9 cellular contexts compared by ENCODE assay signal in genomic region chr10:30186371-30186875, GRCh38.
DNase-seq lines count a peak whose midpoint lies in the region; ATAC-seq and TF ChIP-seq lines count a peak whose summit lies in the region.
"Had no signal": no experiment of that assay in that cellular context is flagged by ENCODE, and none has a peak within 500 bp of the region (broad histone marks: within the 10 kb centered on the region; RNA-seq: fewer than 3 reads in every experiment).

No MANE protein-coding gene starts in this region.

- H3K27me3 Mint-ChIP-seq in mesothelial cell of epicardium (ENCODE audit: low read depth) = no peaks in the 10 kb centered on the region

- H3K36me3 ChIP-seq in BLaER1 treated with 17β-estradiol and CSF1 and Interleukin-3, amounts not matched to agents 10 nM and 100 nM = no peaks in the 10 kb centered on the region
- H3K36me3 ChIP-seq in IMR-90 (ENCODE audit: control insufficient read depth, insufficient read depth, low read length) = no peaks in the 10 kb centered on the region
- no peaks in the 10 kb centered on the region for H3K36me3 ChIP-seq in mucosa of stomach (ENCODE audit: control insufficient read depth, insufficient read depth, low read length)

- H2BK120ac ChIP-seq in IMR-90 (ENCODE audit: low read depth, low read length) = peak overlapping the region; percentile 88

- DNase-seq in IMR-90 (no peak), choroid plexus epithelial cell (ENCODE audit: low read depth) (no peak), DMS 273 (lab: John Stamatoyannopoulos, UW; ENCODE audit: unreplicated experiment) (no peak), mesothelial cell of epicardium (ENCODE audit: low spot score in 2 of 2, unreplicated experiment in 2 of 2) (no peak), omental fat pad (ENCODE audit: low spot score) (no peak)
- no peak for DNase-seq in activated naive CD4-positive, alpha-beta T cell treated with anti-CD3 and anti-CD28 coated beads, Interleukin-2, amount 50 U/mL, for 16 hours
- DNase-seq: activated CD4-positive, alpha-beta T cell treated with anti-CD3 and anti-CD28 coated beads, Interleukin-2, amount 50 U/mL, for 48 hours had no signal

- H2BK5ac ChIP-seq in IMR-90 (ENCODE audit: low read depth, low read length, poor library complexity, severe bottlenecking) = peak overlapping the region; percentile 59

- ATAC-seq in IMR-90 (ENCODE audit: low read depth) = no peak
- ATAC-seq in omental fat pad (ENCODE audit: low FRiP score) = no peak

- peak overlapping the region; percentile 72 for H4K91ac ChIP-seq in IMR-90 (ENCODE audit: insufficient read depth, low read depth, low read length)

- CTCF ChIA-PET in IMR-90 (lab: Yijun Ruan, JAX) = interaction anchor here (0.6 to 1.1 kb wide), 3 partner anchors 10 to 26 kb away, joined by 3 to 9 read pairs (median 4); no protein-coding TSS in a partner anchor

- no peaks in the 10 kb centered on the region for H3K27me3 ChIP-seq in BLaER1 treated with 17β-estradiol and CSF1 and Interleukin-3, amounts not matched to agents 10 nM and 100 nM
- H3K27me3 ChIP-seq in IMR-90 (ENCODE audit: control insufficient read depth, insufficient read depth, low read length) (no peaks in the 10 kb centered on the region), mucosa of stomach (ENCODE audit: control insufficient read depth, insufficient read depth, low read length) (no peaks in the 10 kb centered on the region)

- H2AK5ac ChIP-seq in IMR-90 (ENCODE audit: low read depth, low read length) = peak overlapping the region; percentile 65

- dilution Hi-C loops in IMR-90 (cut with HindIII; ENCODE audit: low sequenced_read_pairs, unreplicated experiment) = no loop called here

- no peak overlapping the region for H3K27ac Mint-ChIP-seq in mesothelial cell of epicardium

- no peak overlapping the region for H3K56ac ChIP-seq in IMR-90 (ENCODE audit: extremely low read depth, insufficient read depth, low read length)

- peak overlapping the region; percentile 75 to 91 (median 83) for H3K4me2 ChIP-seq in BLaER1 treated with 17β-estradiol and CSF1 and Interleukin-3, amounts not matched to agents 10 nM and 100 nM
- 0 out of 2 replicates have a peak overlapping the region, but pooled peaks have one; percentile 5 for H3K4me2 ChIP-seq in IMR-90 (ENCODE audit: low read depth, low read length)

- H2BK15ac ChIP-seq in IMR-90 (ENCODE audit: low read depth, low read length) = peak overlapping the region; percentile 65

- no peak overlapping the region for H3K4me3 Mint-ChIP-seq in mesothelial cell of epicardium

- POLR2A ChIA-PET in IMR-90 (lab: Charles Lee; ENCODE audit: unreplicated experiment) = no interaction called here

- no peak for TF ChIP-seq POLR2A in IMR-90 (IDR thresholded peaks at IDR 0.05; ENCODE audit: low read depth, low read length)

- WGBS in IMR-90 (ENCODE audit: extremely low coverage in 2 of 2, insufficient read length in 1 of 2), 2 experiments = 97% methylated on average over 5 of the region's 10 CpGs; no CpG with 5 or more reads in 1 of the 2 experiments

- peak overlapping the region; percentile 50 for H3K18ac ChIP-seq in IMR-90 (ENCODE audit: low read depth, low read length)

- peak overlapping the region; percentile 18; the same call in 1 of the 2 replicates for H3K23ac ChIP-seq in IMR-90 (ENCODE audit: low read depth, low read length)

- intact Hi-C loops in IMR-90 (cut with micrococcal nuclease) = no loop called here

- H3K9me3 Mint-ChIP-seq in mesothelial cell of epicardium = no peaks in the 10 kb centered on the region

- H3K4ac ChIP-seq in IMR-90 (ENCODE audit: low read depth, low read length) = peak overlapping the region; percentile 79

- peaks cover 0 to 9% of the 10 kb centered on the region in 2 experiments; a peak in 1 of 4 replicates for H3K79me1 ChIP-seq in IMR-90 (ENCODE audit: low read depth in 1 of 2, low read length in 2 of 2)

- peaks cover 43% of the 10 kb centered on the region for H3K9me1 ChIP-seq in IMR-90 (ENCODE audit: insufficient read depth, low read length)

- no peaks in the 10 kb centered on the region for H3K36me3 Mint-ChIP-seq in mesothelial cell of epicardium

- peak overlapping the region; percentile 11 for H2AK9ac ChIP-seq in IMR-90 (replicated peaks; ENCODE audit: low read depth, low read length, poor library complexity)

- peak overlapping the region; percentile 30 to 70 (median 53); a peak in 21 of 22 replicates for H3K9ac ChIP-seq in BLaER1 treated with 17β-estradiol and CSF1 and Interleukin-3, amounts not matched to agents 10 nM and 100 nM
- H3K9ac ChIP-seq in IMR-90 (ENCODE audit: low read depth, low read length) (no peak overlapping the region), mucosa of stomach (ENCODE audit: low read length) (peak overlapping the region; percentile 33)

- peaks cover 47% of the 10 kb centered on the region for H3K4me1 Mint-ChIP-seq in mesothelial cell of epicardium

- in situ Hi-C loops in IMR-90 (cut with MboI; ENCODE audit: low sequenced_read_pairs) = no loop called here

- peak overlapping the region; percentile 73 for H3K14ac ChIP-seq in IMR-90 (replicated peaks; ENCODE audit: low read depth, low read length)

- TF ChIP-seq RAD21 in IMR-90 (IDR thresholded peaks at IDR 0.05; ENCODE audit: low read length) = peak; percentile 19; the same call in 1 of the 2 replicates

- no peaks in the 10 kb centered on the region for H4K20me1 ChIP-seq in BLaER1 treated with 17β-estradiol and CSF1 and Interleukin-3, amounts not matched to agents 10 nM and 100 nM
- peaks cover 5% of the 10 kb centered on the region for H4K20me1 ChIP-seq in IMR-90 (ENCODE audit: insufficient read depth, low read length)

- H4K8ac ChIP-seq in IMR-90 (ENCODE audit: low read depth in 2 of 2, low read length in 2 of 2) = peak overlapping the region in 1 of 2 experiments; percentile 46; a peak in 2 of 4 replicates

- TF ChIP-seq CTCF in IMR-90 (conservative IDR thresholded peaks at IDR 0.05; ENCODE audit: low read depth, low read length) (0 out of 2 replicates have a peak, but pooled peaks have one; percentile 18), choroid plexus epithelial cell (conservative IDR thresholded peaks at IDR 0.05; ENCODE audit: low read depth, low read length) (peak; percentile 53), mesothelial cell of epicardium (IDR thresholded peaks at IDR 0.05; ENCODE audit: unreplicated experiment) (no peak), omental fat pad (IDR thresholded peaks at IDR 0.05) (no peak)

- H2BK20ac ChIP-seq in IMR-90 (ENCODE audit: low read depth, low read length) = peak overlapping the region; percentile 89

- H3K9me3 ChIP-seq in BLaER1 treated with 17β-estradiol and CSF1 and Interleukin-3, amounts not matched to agents 10 nM and 100 nM (replicated peaks in 1 of 11) = no peaks in the 10 kb centered on the region
- H3K9me3 ChIP-seq in IMR-90 (ENCODE audit: control insufficient read depth, insufficient read depth, low read length) (no peaks in the 10 kb centered on the region), mucosa of stomach (ENCODE audit: control insufficient read depth, low read length) (no peaks in the 10 kb centered on the region)

- H2AFZ ChIP-seq in IMR-90 (replicated peaks; ENCODE audit: low read length, poor library complexity) = peak overlapping the region; percentile 54

- H3K4me1 ChIP-seq in BLaER1 treated with 17β-estradiol and CSF1 and Interleukin-3, amounts not matched to agents 10 nM and 100 nM = peaks cover 10 to 40% (median 30%) of the 10 kb centered on the region in 10 experiments; a peak in 19 of 20 replicates
- peaks cover 50% of the 10 kb centered on the region for H3K4me1 ChIP-seq in IMR-90 (ENCODE audit: control insufficient read depth, insufficient read depth, low read length)
- peaks cover 19% of the 10 kb centered on the region for H3K4me1 ChIP-seq in mucosa of stomach (ENCODE audit: control insufficient read depth, insufficient read depth, low read length)

- peak overlapping the region; percentile 43 for H4K5ac ChIP-seq in IMR-90 (ENCODE audit: low read depth, low read length)

- peak overlapping the region in 7 of 10 experiments; percentile 4 to 63 (median 43); a peak in 10 of 20 replicates for H3K4me3 ChIP-seq in BLaER1 treated with 17β-estradiol and CSF1 and Interleukin-3, amounts not matched to agents 10 nM and 100 nM
- H3K4me3 ChIP-seq in IMR-90 (ENCODE audit: insufficient read depth, low read depth, low read length) = no peak overlapping the region
- H3K4me3 ChIP-seq in choroid plexus epithelial cell (ENCODE audit: low read depth, low read length) = no peak overlapping the region
- peak overlapping the region; percentile 42 for H3K4me3 ChIP-seq in mucosa of stomach (ENCODE audit: low read length)

- no TSS peak for BruUV-seq in IMR-90 (replicated peaks; lab: Mats Ljungman, UMichigan)

- peak overlapping the region in 10 of 11 experiments; percentile 41 to 71 (median 59); a peak in 18 of 22 replicates for H3K27ac ChIP-seq in BLaER1 treated with 17β-estradiol and CSF1 and Interleukin-3, amounts not matched to agents 10 nM and 100 nM
- H3K27ac ChIP-seq in IMR-90 (ENCODE audit: insufficient read depth, low read length) = no peak overlapping the region

TF ChIP-seq in IMR-90, 13 proteins besides CTCF, POLR2A, EP300 and RAD21 (continues in another document):
- TF ChIP-seq BHLHE40 (IDR thresholded peaks at IDR 0.05; ENCODE audit: low read depth, low read length) = no peak
- TF ChIP-seq MAFK (IDR thresholded peaks at IDR 0.05; ENCODE audit: low read depth, low read length) = no peak
- TF ChIP-seq, protein P1, sequence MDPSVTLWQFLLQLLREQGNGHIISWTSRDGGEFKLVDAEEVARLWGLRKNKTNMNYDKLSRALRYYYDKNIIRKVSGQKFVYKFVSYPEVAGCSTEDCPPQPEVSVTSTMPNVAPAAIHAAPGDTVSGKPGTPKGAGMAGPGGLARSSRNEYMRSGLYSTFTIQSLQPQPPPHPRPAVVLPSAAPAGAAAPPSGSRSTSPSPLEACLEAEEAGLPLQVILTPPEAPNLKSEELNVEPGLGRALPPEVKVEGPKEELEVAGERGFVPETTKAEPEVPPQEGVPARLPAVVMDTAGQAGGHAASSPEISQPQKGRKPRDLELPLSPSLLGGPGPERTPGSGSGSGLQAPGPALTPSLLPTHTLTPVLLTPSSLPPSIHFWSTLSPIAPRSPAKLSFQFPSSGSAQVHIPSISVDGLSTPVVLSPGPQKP (IDR thresholded peaks at IDR 0.05; ENCODE audit: borderline replicate concordance, low read depth, low read length) = no peak
- TF ChIP-seq SMC3 (IDR thresholded peaks at IDR 0.05; ENCODE audit: low read depth, low read length) = no peak
- no peak for TF ChIP-seq CEBPB (IDR thresholded peaks at IDR 0.05; ENCODE audit: low read depth, low read length)
- TF ChIP-seq RFX5 (IDR thresholded peaks at IDR 0.05; ENCODE audit: low read depth, low read length) = no peak
- TF ChIP-seq, protein P2, sequence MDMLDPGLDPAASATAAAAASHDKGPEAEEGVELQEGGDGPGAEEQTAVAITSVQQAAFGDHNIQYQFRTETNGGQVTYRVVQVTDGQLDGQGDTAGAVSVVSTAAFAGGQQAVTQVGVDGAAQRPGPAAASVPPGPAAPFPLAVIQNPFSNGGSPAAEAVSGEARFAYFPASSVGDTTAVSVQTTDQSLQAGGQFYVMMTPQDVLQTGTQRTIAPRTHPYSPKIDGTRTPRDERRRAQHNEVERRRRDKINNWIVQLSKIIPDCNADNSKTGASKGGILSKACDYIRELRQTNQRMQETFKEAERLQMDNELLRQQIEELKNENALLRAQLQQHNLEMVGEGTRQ (IDR thresholded peaks at IDR 0.05; ENCODE audit: low read depth, low read length) = no peak
- no peak for TF ChIP-seq NFE2L2 (IDR thresholded peaks at IDR 0.05; ENCODE audit: low read depth, low read length)

Comparison
In these comparisons a context has a peak if more than half of its experiments do, and no peak if none do; other contexts are left out.
1. H3K4me3 ChIP-seq: peak in BLaER1 treated with 17β-estradiol and CSF1 and Interleukin-3, amounts not matched to agents 10 nM and 100 nM (7 of 10) and mucosa of stomach (single experiment); none in IMR-90 (single experiment) and choroid plexus epithelial cell (single experiment).
2. CTCF ChIP-seq: peak in IMR-90 (single experiment) and choroid plexus epithelial cell (single experiment); none in mesothelial cell of epicardium (single experiment) and omental fat pad (0 of 3).